Comparison of ENCODE assay signal across 15 cellular contexts in the genomic region with DNA sequence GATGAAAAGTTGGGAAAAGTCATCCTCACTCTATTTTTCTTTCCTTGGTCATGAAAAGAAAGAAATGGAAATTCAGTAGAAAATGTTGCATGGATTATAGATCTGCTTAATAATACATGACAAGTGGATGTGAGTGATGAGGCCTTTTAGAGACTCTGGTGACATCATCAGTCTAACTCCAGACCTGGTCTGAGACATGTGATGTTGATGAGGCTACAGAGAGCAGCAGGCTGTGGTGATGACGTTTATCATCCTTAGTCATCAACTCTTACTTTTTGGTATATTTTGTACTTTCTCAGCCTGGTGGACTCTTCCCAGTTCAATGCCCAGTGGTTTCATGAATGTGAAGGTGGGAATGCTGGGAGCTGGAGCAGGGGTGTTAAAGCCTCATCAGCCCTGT.
DNase-seq lines count a peak whose midpoint lies in the region; ATAC-seq and TF ChIP-seq lines count a peak whose summit lies in the region.
"Had no signal": no experiment of that assay in that cellular context is flagged by ENCODE, and none has a peak within 500 bp of the region (broad histone marks: within the 10 kb centered on the region; RNA-seq: fewer than 3 reads in every experiment).

No MANE protein-coding gene starts in this region.

- H3K4me1 ChIP-seq in GM23248 (ENCODE audit: insufficient read depth) (peaks cover 42% of the 10 kb centered on the region), A673 (ENCODE audit: insufficient read depth, low read length, poor library complexity, severe bottlenecking) (no peaks in the 10 kb centered on the region), neural progenitor cell (peaks cover 5% of the 10 kb centered on the region)

- POLR2A ChIA-PET in A673 (lab: Charles Lee; ENCODE audit: low non-redundant PET) = no interaction called here

- H2AFZ ChIP-seq in GM23248 = no peak overlapping the region
- H2AFZ ChIP-seq in neural progenitor cell (replicated peaks) = no peak overlapping the region
- H2AFZ ChIP-seq: GM23338 had no signal

- H3K4me3 ChIP-seq in GM23248 = no peak overlapping the region
- H3K4me3 ChIP-seq in A673 (ENCODE audit: low read depth, low read length, poor library complexity, severe bottlenecking) = no peak overlapping the region
- H3K4me3 ChIP-seq in neural progenitor cell = no peak overlapping the region
- H3K4me3 ChIP-seq: esophagus squamous epithelium, GM23338 had no signal

- H3K27ac ChIP-seq in 22Rv1 (peak overlapping the region; percentile 90), GM23248 (0 out of 2 replicates have a peak overlapping the region, but pooled peaks have one; percentile 42), A673 (ENCODE audit: low read depth, low read length, poor library complexity, severe bottlenecking) (no peak overlapping the region), neural progenitor cell (no peak overlapping the region)

- H3K9me3 Mint-ChIP-seq in neural progenitor cell = peaks cover 6% of the 10 kb centered on the region

- H3K27me3 Mint-ChIP-seq in neural progenitor cell (ENCODE audit: insufficient read depth, low read depth) = peaks cover 3% of the 10 kb centered on the region
- H3K27me3 Mint-ChIP-seq: activated naive CD4-positive, alpha-beta T cell treated with anti-CD3 and anti-CD28 coated beads, Interleukin-2, amount 50 U/mL, for 24 hours had no signal

- CTCF ChIA-PET in A673 (lab: Charles Lee) = no interaction called here

- no TSS peak for BruUV-seq in A673 (replicated peaks; lab: Mats Ljungman, UMichigan)

- peak; percentile 88 for DNase-seq in GM23248
- DNase-seq in amniotic epithelial cell (ENCODE audit: low read depth) = peak; percentile 81
- DNase-seq in glomerular visceral epithelial cell (ENCODE audit: extremely low spot score) = peak; percentile 45
- DNase-seq in DMS79 (lab: John Stamatoyannopoulos, UW) = no peak
- DNase-seq in A673 (ENCODE audit: low spot score) = no peak
- no peak for DNase-seq in neural progenitor cell (ENCODE audit: low spot score)
- DNase-seq: AML-193, DND-41, esophagus squamous epithelium, midbrain, SHP77 treated with DMSO at 0.1 percent for 48 hours had no signal

- H4K20me1 ChIP-seq in GM23248 (ENCODE audit: insufficient read depth) (no peaks in the 10 kb centered on the region), neural progenitor cell (ENCODE audit: low read depth) (no peaks in the 10 kb centered on the region)

- peaks cover 31% of the 10 kb centered on the region for H3F3A ChIP-seq in GM23248 (ENCODE audit: insufficient read depth)
- no peaks in the 10 kb centered on the region for H3F3A ChIP-seq in neural progenitor cell (ENCODE audit: low read depth)

- H3K4me2 ChIP-seq in GM23248 (ENCODE audit: unreplicated experiment) (no peak overlapping the region), neural progenitor cell (no peak overlapping the region)
- H3K4me2 ChIP-seq: GM23338 had no signal

- WGBS in GM23248 (ENCODE audit: low coverage in 1 of 2, low lambda C conversion rate in 2 of 2, missing lambda C conversion rate in 2 of 2), 2 experiments = 9 to 13% methylated on average over 1 of the region's 1 CpG

- H3K36me3 Mint-ChIP-seq in neural progenitor cell = peaks cover 2% of the 10 kb centered on the region

- no peak overlapping the region for H3K9ac ChIP-seq in GM23248
- H3K9ac ChIP-seq in neural progenitor cell = no peak overlapping the region

- no peaks in the 10 kb centered on the region for H3K9me2 ChIP-seq in GM23248 (ENCODE audit: insufficient read depth)

- H3K4me1 Mint-ChIP-seq in neural progenitor cell = peaks cover 2% of the 10 kb centered on the region
- H3K4me1 Mint-ChIP-seq: activated naive CD4-positive, alpha-beta T cell treated with anti-CD3 and anti-CD28 coated beads, Interleukin-2, amount 50 U/mL, for 24 hours had no signal

- H3K79me2 ChIP-seq in GM23248 (ENCODE audit: insufficient read depth) = no peaks in the 10 kb centered on the region
- H3K79me2 ChIP-seq in neural progenitor cell (ENCODE audit: low read depth) = no peaks in the 10 kb centered on the region

- no peak for ATAC-seq in GM21717 (IDR thresholded peaks at IDR 0.05; ENCODE audit: unreplicated experiment)
- ATAC-seq: GM23338 had no signal

- H3K27me3 ChIP-seq in GM23248 (replicated peaks; ENCODE audit: insufficient read depth) (no peaks in the 10 kb centered on the region), A673 (replicated peaks; ENCODE audit: insufficient read depth, low read depth, low read length, poor library complexity) (no peaks in the 10 kb centered on the region), neural progenitor cell (no peaks in the 10 kb centered on the region)
- H3K27me3 ChIP-seq: esophagus squamous epithelium had no signal

- TF ChIP-seq CTCF in 22Rv1 (IDR thresholded peaks at IDR 0.05) = no peak
- TF ChIP-seq CTCF in A673 (conservative IDR thresholded peaks at IDR 0.05; ENCODE audit: low read depth, low read length) = no peak
- no peak for TF ChIP-seq CTCF in neural progenitor cell (IDR thresholded peaks at IDR 0.05)

- H3K36me3 ChIP-seq in GM23248 (ENCODE audit: low read depth) = no peaks in the 10 kb centered on the region
- no peaks in the 10 kb centered on the region for H3K36me3 ChIP-seq in A673 (ENCODE audit: insufficient read depth, low read length, poor library complexity, severe bottlenecking)
- no peaks in the 10 kb centered on the region for H3K36me3 ChIP-seq in neural progenitor cell
- H3K36me3 ChIP-seq: esophagus squamous epithelium had no signal

- no peak overlapping the region for H3K27ac Mint-ChIP-seq in neural progenitor cell
- H3K27ac Mint-ChIP-seq: activated naive CD4-positive, alpha-beta T cell treated with anti-CD3 and anti-CD28 coated beads, Interleukin-2, amount 50 U/mL, for 24 hours; GM23338 had no signal

- H3K4me3 Mint-ChIP-seq in neural progenitor cell = no peak overlapping the region
- H3K4me3 Mint-ChIP-seq: activated naive CD4-positive, alpha-beta T cell treated with anti-CD3 and anti-CD28 coated beads, Interleukin-2, amount 50 U/mL, for 24 hours; GM23338 had no signal

- in situ Hi-C loops in GM23248 (cut with MboI) = no loop called here

- intact Hi-C loops in A673 (cut with micrococcal nuclease; ENCODE audit: unreplicated experiment) = no loop called here

- H3K9me3 ChIP-seq in GM23248 (ENCODE audit: low read depth) = no peaks in the 10 kb centered on the region
- no peaks in the 10 kb centered on the region for H3K9me3 ChIP-seq in A673 (ENCODE audit: low read depth, low read length, poor library complexity, severe bottlenecking)
- no peaks in the 10 kb centered on the region for H3K9me3 ChIP-seq in neural progenitor cell (ENCODE audit: low read depth)
- H3K9me3 ChIP-seq: esophagus squamous epithelium had no signal

Comparison
In these comparisons a context has a peak if more than half of its experiments do, and no peak if none do; other contexts are left out.
1. H3K27ac ChIP-seq: peak in 22Rv1 (single experiment) and GM23248 (single experiment); none in A673 (single experiment) and neural progenitor cell (single experiment).
2. DNase-seq: peak in GM23248 (single experiment), amniotic epithelial cell (single experiment) and glomerular visceral epithelial cell (single experiment); none in DMS79 (single experiment), A673 (single experiment) and neural progenitor cell (single experiment).